1 cellular context compared by ENCODE assay signal in genomic region chrX:101190736-101191135, GRCh38.
TF ChIP-seq lines count a peak whose summit lies in the region.

No MANE protein-coding gene starts in this region.

TF ChIP-seq in K562, 482 proteins besides CTCF, POLR2A, EP300 and RAD21:
- TF ChIP-seq RCOR1 (IDR thresholded peaks at IDR 0.05; ENCODE audit: borderline replicate concordance in 1 of 2, low read depth in 2 of 2, low read length in 2 of 2) (no peak), TAF7 (tag; IDR thresholded peaks at IDR 0.05) (no peak), ZNF224 (CRISPR knock-in tag; IDR thresholded peaks at IDR 0.05) (no peak), KDM2B (CRISPR knock-in tag; IDR thresholded peaks at IDR 0.05) (no peak), ZNF436 (CRISPR knock-in tag; IDR thresholded peaks at IDR 0.05) (no peak), ZNF282 (CRISPR knock-in tag; IDR thresholded peaks at IDR 0.05) (no peak), HNRNPLL (IDR thresholded peaks at IDR 0.05; ENCODE audit: low read depth, low read length, poor library complexity, severe bottlenecking) (no peak), ZNF354B (CRISPR knock-in tag; IDR thresholded peaks at IDR 0.05) (no peak), SP2 (IDR thresholded peaks at IDR 0.05; ENCODE audit: extremely low read depth, low read depth, low read length, poor library complexity, severe bottlenecking) (no peak), ATF4 (CRISPR knock-in tag; IDR thresholded peaks at IDR 0.05) (no peak), E4F1 (CRISPR knock-in tag; IDR thresholded peaks at IDR 0.05; ENCODE audit: borderline replicate concordance) (no peak), SNIP1 (IDR thresholded peaks at IDR 0.05; ENCODE audit: low read depth) (no peak), ZC3H8 (IDR thresholded peaks at IDR 0.05) (no peak), HDAC1 (IDR thresholded peaks at IDR 0.05) (no peak), ZNF347 (CRISPR knock-in tag; IDR thresholded peaks at IDR 0.05; ENCODE audit: low read depth) (no peak)
- TF ChIP-seq, protein P1, sequence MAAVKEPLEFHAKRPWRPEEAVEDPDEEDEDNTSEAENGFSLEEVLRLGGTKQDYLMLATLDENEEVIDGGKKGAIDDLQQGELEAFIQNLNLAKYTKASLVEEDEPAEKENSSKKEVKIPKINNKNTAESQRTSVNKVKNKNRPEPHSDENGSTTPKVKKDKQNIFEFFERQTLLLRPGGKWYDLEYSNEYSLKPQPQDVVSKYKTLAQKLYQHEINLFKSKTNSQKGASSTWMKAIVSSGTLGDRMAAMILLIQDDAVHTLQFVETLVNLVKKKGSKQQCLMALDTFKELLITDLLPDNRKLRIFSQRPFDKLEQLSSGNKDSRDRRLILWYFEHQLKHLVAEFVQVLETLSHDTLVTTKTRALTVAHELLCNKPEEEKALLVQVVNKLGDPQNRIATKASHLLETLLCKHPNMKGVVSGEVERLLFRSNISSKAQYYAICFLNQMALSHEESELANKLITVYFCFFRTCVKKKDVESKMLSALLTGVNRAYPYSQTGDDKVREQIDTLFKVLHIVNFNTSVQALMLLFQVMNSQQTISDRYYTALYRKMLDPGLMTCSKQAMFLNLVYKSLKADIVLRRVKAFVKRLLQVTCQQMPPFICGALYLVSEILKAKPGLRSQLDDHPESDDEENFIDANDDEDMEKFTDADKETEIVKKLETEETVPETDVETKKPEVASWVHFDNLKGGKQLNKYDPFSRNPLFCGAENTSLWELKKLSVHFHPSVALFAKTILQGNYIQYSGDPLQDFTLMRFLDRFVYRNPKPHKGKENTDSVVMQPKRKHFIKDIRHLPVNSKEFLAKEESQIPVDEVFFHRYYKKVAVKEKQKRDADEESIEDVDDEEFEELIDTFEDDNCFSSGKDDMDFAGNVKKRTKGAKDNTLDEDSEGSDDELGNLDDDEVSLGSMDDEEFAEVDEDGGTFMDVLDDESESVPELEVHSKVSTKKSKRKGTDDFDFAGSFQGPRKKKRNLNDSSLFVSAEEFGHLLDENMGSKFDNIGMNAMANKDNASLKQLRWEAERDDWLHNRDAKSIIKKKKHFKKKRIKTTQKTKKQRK (IDR thresholded peaks at IDR 0.05; ENCODE audit: borderline replicate concordance, low read depth, low read length): no peak
- TF ChIP-seq, protein P2, sequence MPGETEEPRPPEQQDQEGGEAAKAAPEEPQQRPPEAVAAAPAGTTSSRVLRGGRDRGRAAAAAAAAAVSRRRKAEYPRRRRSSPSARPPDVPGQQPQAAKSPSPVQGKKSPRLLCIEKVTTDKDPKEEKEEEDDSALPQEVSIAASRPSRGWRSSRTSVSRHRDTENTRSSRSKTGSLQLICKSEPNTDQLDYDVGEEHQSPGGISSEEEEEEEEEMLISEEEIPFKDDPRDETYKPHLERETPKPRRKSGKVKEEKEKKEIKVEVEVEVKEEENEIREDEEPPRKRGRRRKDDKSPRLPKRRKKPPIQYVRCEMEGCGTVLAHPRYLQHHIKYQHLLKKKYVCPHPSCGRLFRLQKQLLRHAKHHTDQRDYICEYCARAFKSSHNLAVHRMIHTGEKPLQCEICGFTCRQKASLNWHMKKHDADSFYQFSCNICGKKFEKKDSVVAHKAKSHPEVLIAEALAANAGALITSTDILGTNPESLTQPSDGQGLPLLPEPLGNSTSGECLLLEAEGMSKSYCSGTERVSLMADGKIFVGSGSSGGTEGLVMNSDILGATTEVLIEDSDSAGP (CRISPR knock-in tag; IDR thresholded peaks at IDR 0.05): no peak
- TF ChIP-seq, protein P3, sequence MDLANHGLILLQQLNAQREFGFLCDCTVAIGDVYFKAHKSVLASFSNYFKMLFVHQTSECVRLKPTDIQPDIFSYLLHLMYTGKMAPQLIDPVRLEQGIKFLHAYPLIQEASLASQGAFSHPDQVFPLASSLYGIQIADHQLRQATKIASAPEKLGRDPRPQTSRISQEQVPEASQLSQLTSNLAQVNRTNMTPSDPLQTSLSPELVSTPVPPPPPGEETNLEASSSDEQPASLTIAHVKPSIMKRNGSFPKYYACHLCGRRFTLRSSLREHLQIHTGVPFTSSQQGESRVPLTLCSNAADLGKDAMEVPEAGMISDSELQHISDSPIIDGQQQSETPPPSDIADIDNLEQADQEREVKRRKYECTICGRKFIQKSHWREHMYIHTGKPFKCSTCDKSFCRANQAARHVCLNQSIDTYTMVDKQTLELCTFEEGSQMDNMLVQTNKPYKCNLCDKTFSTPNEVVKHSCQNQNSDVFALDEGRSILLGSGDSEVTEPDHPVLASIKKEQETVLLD (IDR thresholded peaks at IDR 0.05): no peak
